Comparison of ENCODE assay signal across 19 cellular contexts in genomic region chr4:2069986-2070385, GRCh38. TPM values are rescaled to one million over a fixed set of nuclear protein-coding genes. Genes with fewer than 3 reads are reported as not detected.
A peak's percentile ranks its signal among the peaks of the same experiment; 100 is the strongest.
DNase-seq lines count a peak whose midpoint lies in the region; ATAC-seq, FAIRE-seq and TF ChIP-seq lines count a peak whose summit lies in the region.
"Had no signal": no experiment of that assay in that cellular context is flagged by ENCODE, and none has a peak within 500 bp of the region (broad histone marks: within the 10 kb centered on the region; RNA-seq: fewer than 3 reads in every experiment).

No MANE protein-coding gene starts in this region.

- no peaks in the 10 kb centered on the region for H3F3A ChIP-seq in SK-N-SH (replicated peaks; ENCODE audit: insufficient read depth)

- no peak for TF ChIP-seq POLR2A in HepG2 (IDR thresholded peaks at IDR 0.05; ENCODE audit: insufficient read depth in 1 of 2, low read depth in 2 of 2, low read length in 2 of 2)

- no peak overlapping the region for H2AFZ ChIP-seq in SK-N-SH (ENCODE audit: low read depth)
- no peak overlapping the region for H2AFZ ChIP-seq in HepG2 (ENCODE audit: low read length)

- CTCF ChIA-PET in SK-N-SH (lab: Yijun Ruan, JAX) (no interaction called here), HepG2 (lab: Yijun Ruan, JAX; ENCODE audit: low intra/inter-chr PET ratio, low total read pairs) (no interaction called here)

- H3K79me2 ChIP-seq in SK-N-SH (ENCODE audit: insufficient read depth) (no peaks in the 10 kb centered on the region), HepG2 (ENCODE audit: insufficient read depth, low read length) (no peaks in the 10 kb centered on the region)

- TF ChIP-seq EP300 in SK-N-SH (IDR thresholded peaks at IDR 0.05; ENCODE audit: borderline replicate concordance in 1 of 2, low read depth in 1 of 2, low read length in 1 of 2) (no peak), HepG2 (IDR thresholded peaks at IDR 0.05; ENCODE audit: low read depth in 2 of 2, low read length in 2 of 2) (no peak), HepG2 (CRISPR knock-in tag; IDR thresholded peaks at IDR 0.05; ENCODE audit: borderline replicate concordance) (no peak)

- peaks cover 2 to 3% (median 2%) of the 10 kb centered on the region in 3 donors for H3K27me3 Mint-ChIP-seq in CD14-positive monocyte (ENCODE audit: low read depth in 3 of 3)

- H3K27ac ChIP-seq in SK-N-SH (ENCODE audit: low read depth in 2 of 2, low read length in 1 of 2) (no peak overlapping the region), caudate nucleus (ENCODE audit: low read depth, low read length) (peak overlapping the region; percentile 58), brain microvascular endothelial cell (no peak overlapping the region), HepG2 (ENCODE audit: extremely low read length, insufficient read depth, low read length) (no peak overlapping the region)
- H3K27ac ChIP-seq: 22Rv1 had no signal

- DNase-seq in SK-N-SH (peak; percentile 38), CD14-positive monocyte (ENCODE audit: low spot score) (peak; percentile 27), caudate nucleus (lab: John Stamatoyannopoulos, UW) (peak in 1 of 61 donors; percentile 38), mucosa of descending colon (peak in 2 of 3 donors; percentile 16 to 23), NCI-H2196 treated with DMSO at 0.1 percent for 48 hours (lab: John Stamatoyannopoulos, UW; ENCODE audit: unreplicated experiment) (no peak), brain microvascular endothelial cell (no peak), HepG2 (ENCODE audit: low spot score) (no peak)
- DNase-seq: DMS 273 treated with DMSO at 0.1 percent for 48 hours, DND-41, HFFc6, KG1, MV-4-11, NCI-H1694 treated with DMSO at 0.1 percent for 48 hours, NCI-H510A treated with DMSO at 0.1 percent for 48 hours, NCI-H774 had no signal

- H3K9ac ChIP-seq in SK-N-SH = no peak overlapping the region
- H3K9ac ChIP-seq in HepG2 (ENCODE audit: insufficient read depth, low read depth, low read length) = no peak overlapping the region

- H3K9me2 ChIP-seq in SK-N-SH = no peaks in the 10 kb centered on the region

- H3K27me3 ChIP-seq in SK-N-SH (ENCODE audit: insufficient read depth) = no peaks in the 10 kb centered on the region
- no peaks in the 10 kb centered on the region for H3K27me3 ChIP-seq in brain microvascular endothelial cell (replicated peaks)
- H3K27me3 ChIP-seq in HepG2 (ENCODE audit: control insufficient read depth in 1 of 2, insufficient read depth in 2 of 2, low read length in 2 of 2) = no peaks in the 10 kb centered on the region

- POLR2A ChIA-PET in SK-N-SH (lab: Yijun Ruan, JAX) (interaction anchor here (0.6 kb wide), 1 partner anchor 9 kb away, joined by 3 read pairs; no protein-coding TSS in a partner anchor), HepG2 (lab: Yijun Ruan, JAX) (no interaction called here)

- no peaks in the 10 kb centered on the region for H3K9me3 ChIP-seq in SK-N-SH
- no peaks in the 10 kb centered on the region for H3K9me3 ChIP-seq in mucosa of descending colon
- no peaks in the 10 kb centered on the region for H3K9me3 ChIP-seq in HepG2 (ENCODE audit: low read length)

- H3K4me1 Mint-ChIP-seq in CD14-positive monocyte = no peaks in the 10 kb centered on the region

- no peak overlapping the region for H3K4me3 Mint-ChIP-seq in CD14-positive monocyte
- H3K4me3 Mint-ChIP-seq: HFFc6 had no signal

- BruUV-seq in HepG2 (replicated peaks; lab: Mats Ljungman, UMichigan) = no TSS peak

- H3K4me2 ChIP-seq in SK-N-SH (no peak overlapping the region), HepG2 (ENCODE audit: low read depth, low read length) (no peak overlapping the region)

- no peak for ATAC-seq in SK-N-SH treated with all-trans-retinoic acid at 6 μM for 48 hours
- ATAC-seq in mucosa of descending colon = no peak
- no peak for ATAC-seq in HepG2

- H3K36me3 Mint-ChIP-seq in CD14-positive monocyte = no peaks in the 10 kb centered on the region

- H3K36me3 ChIP-seq in SK-N-SH (replicated peaks in 1 of 2; ENCODE audit: control insufficient read depth in 1 of 2, insufficient read depth in 2 of 2, low read length in 1 of 2) (no peaks in the 10 kb centered on the region), mucosa of descending colon (ENCODE audit: low read depth) (no peaks in the 10 kb centered on the region), brain microvascular endothelial cell (replicated peaks) (no peaks in the 10 kb centered on the region), HepG2 (replicated peaks in 1 of 2; ENCODE audit: control insufficient read depth in 1 of 2, insufficient read depth in 2 of 2, low read length in 2 of 2) (no peaks in the 10 kb centered on the region)

- intact Hi-C loops in CD14-positive monocyte (cut with micrococcal nuclease) (no loop called here), mucosa of descending colon (cut with DNase I, micrococcal nuclease) (no loop called here), HepG2 (cut with micrococcal nuclease; ENCODE audit: unreplicated experiment) (no loop called here)

- 70% methylated on average over 2 of the region's 14 CpGs for WGBS in SK-N-SH (ENCODE audit: low lambda C conversion rate)
- WGBS in HepG2 (ENCODE audit: low lambda C conversion rate) = 60% methylated on average over 3 of the region's 14 CpGs

- peaks cover 0 to 1% (median 0%) of the 10 kb centered on the region in 7 donors for H3K9me3 Mint-ChIP-seq in CD14-positive monocyte
- H3K9me3 Mint-ChIP-seq: HFFc6 had no signal

- no peak for FAIRE-seq in HepG2 (lab: Jason Lieb, UNC)

- in situ Hi-C loops in brain microvascular endothelial cell (cut with HindIII; ENCODE audit: low pct_ligation_motif_present, low sequenced_read_pairs) (no loop called here), HepG2 (cut with HindIII; ENCODE audit: extremely low pct_ligation_motif_present, low pct_unique_long_range_greater_than_20kb) (no loop called here)

- no peak overlapping the region for H3K27ac Mint-ChIP-seq in CD14-positive monocyte
- H3K27ac Mint-ChIP-seq: HFFc6 had no signal

- no peak for TF ChIP-seq CTCF in SK-N-SH (IDR thresholded peaks at IDR 0.05)
- no peak for TF ChIP-seq CTCF in CD14-positive monocyte (IDR thresholded peaks at IDR 0.05)
- TF ChIP-seq CTCF in mucosa of descending colon (IDR thresholded peaks at IDR 0.05) = no peak
- no peak for TF ChIP-seq CTCF in brain microvascular endothelial cell (IDR thresholded peaks at IDR 0.05; ENCODE audit: low read depth, low read length, missing control alignments)
- TF ChIP-seq CTCF in HepG2 (CRISPR knock-in tag; IDR thresholded peaks at IDR 0.05) = no peak

- no peak overlapping the region for H3K4me3 ChIP-seq in SK-N-SH (ENCODE audit: low read depth in 2 of 2, low read length in 1 of 2)
- H3K4me3 ChIP-seq in mucosa of descending colon = no peak overlapping the region
- no peak overlapping the region for H3K4me3 ChIP-seq in brain microvascular endothelial cell (ENCODE audit: low read depth, low read length)
- no peak overlapping the region for H3K4me3 ChIP-seq in HepG2 (replicated peaks in 1 of 3; ENCODE audit: insufficient read depth in 1 of 3, low read depth in 2 of 3, low read length in 3 of 3)

- H4K20me1 ChIP-seq in SK-N-SH (ENCODE audit: insufficient read depth) (no peaks in the 10 kb centered on the region), HepG2 (ENCODE audit: insufficient read depth, low read length) (no peaks in the 10 kb centered on the region)

- TF ChIP-seq RAD21 in SK-N-SH (IDR thresholded peaks at IDR 0.05; ENCODE audit: low read length) = no peak
- TF ChIP-seq RAD21 in HepG2 (CRISPR knock-in tag; IDR thresholded peaks at IDR 0.05) = no peak

- H3K4me1 ChIP-seq in SK-N-SH (ENCODE audit: control insufficient read depth in 1 of 2, insufficient read depth in 2 of 2, low read depth in 1 of 2, low read length in 1 of 2) (no peaks in the 10 kb centered on the region; a peak in 1 of 4 replicates), mucosa of descending colon (ENCODE audit: low read depth) (no peaks in the 10 kb centered on the region), HepG2 (ENCODE audit: insufficient read depth, low read length) (peaks cover 81% of the 10 kb centered on the region)

TF ChIP-seq in HepG2, 621 proteins besides CTCF, POLR2A, EP300 and RAD21 (continues in another document):
- TF ChIP-seq ZNF317 (CRISPR knock-in tag; IDR thresholded peaks at IDR 0.05) = no peak
- TF ChIP-seq, protein P1, sequence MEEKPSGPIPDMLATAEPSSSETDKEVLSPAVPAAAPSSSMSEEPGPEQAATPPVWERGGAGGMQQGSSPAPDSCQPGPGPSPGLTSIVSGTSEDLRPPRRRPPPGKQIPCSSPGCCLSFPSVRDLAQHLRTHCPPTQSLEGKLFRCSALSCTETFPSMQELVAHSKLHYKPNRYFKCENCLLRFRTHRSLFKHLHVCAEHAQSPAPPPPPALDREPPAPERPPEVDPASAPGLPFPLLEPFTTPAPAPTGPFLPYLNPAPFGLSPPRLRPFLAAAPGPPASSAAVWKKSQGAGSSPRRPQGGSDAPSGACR (CRISPR knock-in tag; IDR thresholded peaks at IDR 0.05) = no peak

RNA-seq across cellular contexts. Expression of gene NAT8L, which starts 10.9 kb away (rescaled TPM):
- polyA plus RNA-seq in SK-N-SH (2012; rRNA removed) = 0.43 and 0.86 TPM in 2 replicates
- polyA plus RNA-seq in SK-N-SH (2012; cell fraction: cytosol; rRNA removed) = 0.41 and 0.88 TPM in 2 replicates
- 1.7 and 2.8 TPM in 2 replicates for polyA plus RNA-seq in SK-N-SH (2012; cell fraction: nucleus; rRNA removed)
- polyA plus RNA-seq in CD14-positive monocyte = not detected
- total RNA-seq in mucosa of descending colon = under 1 TPM; 0.24 to 0.66 (median 0.26) TPM
- total RNA-seq in HepG2 (2016; rRNA removed; fragmentation: Illumina TruSeq; extraction: Trizol) = 1.6 and 3.3 TPM in 2 replicates
- total RNA-seq in HepG2 (2016; cell fraction: cytosol; rRNA removed; fragmentation: Illumina TruSeq; extraction: Trizol; ENCODE audit: low read depth) = 0.40 and 0.53 TPM in 2 replicates
- total RNA-seq in HepG2 (2016; cell fraction: insoluble cytoplasmic fraction; rRNA removed; fragmentation: Illumina TruSeq; extraction: Trizol) = 1.7 and 3.2 TPM in 2 replicates
- 1.5 and 1.7 TPM in 2 replicates for total RNA-seq in HepG2 (2016; cell fraction: membrane; rRNA removed; fragmentation: Illumina TruSeq; extraction: Trizol)
- 2.9 and 3.4 TPM in 2 replicates for total RNA-seq in HepG2 (2016; cell fraction: nucleus; rRNA removed; fragmentation: Illumina TruSeq; extraction: Trizol)
- polyA plus RNA-seq in HepG2 (2011; rRNA removed) = 2.2 and 3.4 TPM in 2 replicates
- 4.1 and 4.4 TPM in 2 replicates for polyA plus RNA-seq in HepG2 (2011; cell fraction: cytosol; rRNA removed)
- polyA plus RNA-seq in HepG2 (2011; cell fraction: nucleus; rRNA removed) = 11.8 TPM in 2 replicates
- polyA plus RNA-seq in HepG2 (2012) = 1.1 and 3.9 TPM in 2 replicates
- 0.63 and 0.64 TPM in 2 replicates for polyA plus RNA-seq in HepG2 (2016; cell fraction: cytosol; fragmentation: Illumina TruSeq; extraction: Trizol; ENCODE audit: low read depth)
- polyA plus RNA-seq in HepG2 (2016; cell fraction: insoluble cytoplasmic fraction; fragmentation: Illumina TruSeq; extraction: Trizol; ENCODE audit: low read depth) = 3.1 and 3.9 TPM in 2 replicates
- 1.5 and 1.8 TPM in 2 replicates for polyA plus RNA-seq in HepG2 (2016; cell fraction: membrane; fragmentation: Illumina TruSeq; extraction: Trizol; ENCODE audit: low read depth)
- 8.3 and 8.8 TPM in 2 replicates for polyA plus RNA-seq in HepG2 (2016; cell fraction: nucleus; fragmentation: Illumina TruSeq; extraction: Trizol; ENCODE audit: insufficient read depth, low read depth)
- polyA minus RNA-seq in HepG2 (2011; rRNA and poly(A)+ RNA removed; ENCODE audit: low replicate concordance) = 10.6 and 14.5 TPM in 2 replicates
- polyA minus RNA-seq in HepG2 (2011; cell fraction: cytosol; rRNA and poly(A)+ RNA removed) = 3.8 and 4.2 TPM in 2 replicates
- polyA minus RNA-seq in HepG2 (2011; cell fraction: nucleus; rRNA and poly(A)+ RNA removed) = 2.4 and 2.9 TPM in 2 replicates
- total RNA-seq: RPMI7951 had no signal
- polyA plus RNA-seq: AG04450 had no signal

Comparison
In these comparisons a context has a peak if more than half of its experiments do, and no peak if none do; other contexts are left out.
1. DNase-seq: peak in SK-N-SH (single experiment), CD14-positive monocyte (single experiment) and mucosa of descending colon (2 of 3); none in NCI-H2196 treated with DMSO at 0.1 percent for 48 hours (single experiment), brain microvascular endothelial cell (single experiment) and HepG2 (single experiment).